1 cellular context compared by ENCODE assay signal in genomic region chr9:6931913-6932312, GRCh38.
TF ChIP-seq lines count a peak whose summit lies in the region.

No MANE protein-coding gene starts in this region.

TF ChIP-seq in SK-N-SH treated with all-trans-retinoic acid at 6 μM for 48 hours, 23 proteins besides CTCF, POLR2A, EP300 and RAD21 (continued from another document):
- TF ChIP-seq, protein P1, sequence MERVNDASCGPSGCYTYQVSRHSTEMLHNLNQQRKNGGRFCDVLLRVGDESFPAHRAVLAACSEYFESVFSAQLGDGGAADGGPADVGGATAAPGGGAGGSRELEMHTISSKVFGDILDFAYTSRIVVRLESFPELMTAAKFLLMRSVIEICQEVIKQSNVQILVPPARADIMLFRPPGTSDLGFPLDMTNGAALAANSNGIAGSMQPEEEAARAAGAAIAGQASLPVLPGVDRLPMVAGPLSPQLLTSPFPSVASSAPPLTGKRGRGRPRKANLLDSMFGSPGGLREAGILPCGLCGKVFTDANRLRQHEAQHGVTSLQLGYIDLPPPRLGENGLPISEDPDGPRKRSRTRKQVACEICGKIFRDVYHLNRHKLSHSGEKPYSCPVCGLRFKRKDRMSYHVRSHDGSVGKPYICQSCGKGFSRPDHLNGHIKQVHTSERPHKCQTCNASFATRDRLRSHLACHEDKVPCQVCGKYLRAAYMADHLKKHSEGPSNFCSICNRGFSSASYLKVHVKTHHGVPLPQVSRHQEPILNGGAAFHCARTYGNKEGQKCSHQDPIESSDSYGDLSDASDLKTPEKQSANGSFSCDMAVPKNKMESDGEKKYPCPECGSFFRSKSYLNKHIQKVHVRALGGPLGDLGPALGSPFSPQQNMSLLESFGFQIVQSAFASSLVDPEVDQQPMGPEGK (CRISPR knock-in tag; IDR thresholded peaks at IDR 0.05; ENCODE audit: borderline replicate concordance) = no peak
- TF ChIP-seq TOX (CRISPR knock-in tag; IDR thresholded peaks at IDR 0.05; ENCODE audit: borderline replicate concordance) = no peak
- TF ChIP-seq, protein P2, sequence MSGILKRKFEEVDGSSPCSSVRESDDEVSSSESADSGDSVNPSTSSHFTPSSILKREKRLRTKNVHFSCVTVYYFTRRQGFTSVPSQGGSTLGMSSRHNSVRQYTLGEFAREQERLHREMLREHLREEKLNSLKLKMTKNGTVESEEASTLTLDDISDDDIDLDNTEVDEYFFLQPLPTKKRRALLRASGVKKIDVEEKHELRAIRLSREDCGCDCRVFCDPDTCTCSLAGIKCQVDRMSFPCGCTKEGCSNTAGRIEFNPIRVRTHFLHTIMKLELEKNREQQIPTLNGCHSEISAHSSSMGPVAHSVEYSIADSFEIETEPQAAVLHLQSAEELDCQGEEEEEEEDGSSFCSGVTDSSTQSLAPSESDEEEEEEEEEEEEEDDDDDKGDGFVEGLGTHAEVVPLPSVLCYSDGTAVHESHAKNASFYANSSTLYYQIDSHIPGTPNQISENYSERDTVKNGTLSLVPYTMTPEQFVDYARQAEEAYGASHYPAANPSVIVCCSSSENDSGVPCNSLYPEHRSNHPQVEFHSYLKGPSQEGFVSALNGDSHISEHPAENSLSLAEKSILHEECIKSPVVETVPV (CRISPR knock-in tag; IDR thresholded peaks at IDR 0.05) = no peak
